ENCODE assay signal across 17 cellular contexts in the genomic region with DNA sequence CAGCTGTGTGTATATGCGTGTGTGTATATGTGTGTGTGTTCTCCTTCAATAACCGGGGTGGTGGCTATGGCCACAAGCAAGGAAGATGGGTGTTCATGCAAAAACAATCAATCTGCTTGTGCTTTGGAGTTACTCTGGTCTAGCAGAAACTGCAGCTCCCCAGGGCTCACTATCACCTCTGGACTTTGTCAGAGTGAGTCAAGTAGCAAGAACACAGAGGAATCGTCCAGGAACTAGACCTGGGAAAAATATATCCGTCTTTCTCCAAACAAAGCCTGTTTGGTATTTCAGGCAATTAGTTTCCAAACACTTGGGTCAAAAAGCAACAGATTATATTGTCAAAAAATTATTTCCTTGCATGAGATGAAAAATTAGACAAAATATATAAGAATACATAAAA.
DNase-seq lines count a peak whose midpoint lies in the region; ATAC-seq, FAIRE-seq and TF ChIP-seq lines count a peak whose summit lies in the region.
"Had no signal": no experiment of that assay in that cellular context is flagged by ENCODE, and none has a peak within 500 bp of the region (broad histone marks: within the 10 kb centered on the region; RNA-seq: fewer than 3 reads in every experiment).

No MANE protein-coding gene starts in this region.

- 64% methylated on average over 4 of the region's 4 CpGs for WGBS in A549 (ENCODE audit: missing lambda C conversion rate)
- no CpG with 5 or more reads among the region's 4 CpGs for WGBS in IMR-90 (ENCODE audit: extremely low coverage in 2 of 2, insufficient read length in 1 of 2), 2 experiments
- WGBS in mesenchymal stem cell: 43% methylated on average over 4 of the region's 4 CpGs
- WGBS in mesendoderm (ENCODE audit: extremely low coverage, insufficient coverage, low lambda C conversion rate): no CpG with 5 or more reads among the region's 4 CpGs
- WGBS in thyroid gland, 2 donors: 79 to 90% methylated on average over 4 of the region's 4 CpGs

- peak overlapping the region in 1 of 2 experiments; percentile 61; a peak in 2 of 6 replicates for H3K27ac ChIP-seq in A549
- H3K27ac ChIP-seq in IMR-90 (ENCODE audit: insufficient read depth, low read length): no peak overlapping the region
- no peak overlapping the region for H3K27ac ChIP-seq in mesenchymal stem cell (ENCODE audit: low read length, poor library complexity, severe bottlenecking)
- H3K27ac ChIP-seq in mesendoderm (ENCODE audit: low read depth, low read length): no peak overlapping the region
- no peak overlapping the region for H3K27ac ChIP-seq in thyroid gland

- DNase-seq in A549 (ENCODE audit: low read depth in 1 of 2, low spot score in 1 of 2) (no peak), IMR-90 (no peak), mesenchymal stem cell (no peak), mesendoderm (no peak), NCI-H345 treated with DMSO at 0.1 percent for 48 hours (lab: John Stamatoyannopoulos, UW; ENCODE audit: unreplicated experiment) (no peak), thyroid gland (no peak), NOMO-1 (lab: John Stamatoyannopoulos, UW; ENCODE audit: unreplicated experiment in 2 of 2) (no peak)
- DNase-seq: BE2C, COR-L47, DMS79, H9, KG1, NCI-H1092, NCI-H510A, PC-3, Right ventricle myocardium superior had no signal

- POLR2A ChIA-PET in A549 (lab: Yijun Ruan, JAX): no interaction called here
- POLR2A ChIA-PET in IMR-90 (lab: Charles Lee; ENCODE audit: unreplicated experiment): interaction anchor here (0.5 kb wide), 1 partner anchor 346 kb away, joined by 7 read pairs; no protein-coding TSS in a partner anchor

- TF ChIP-seq RAD21 in A549 (conservative IDR thresholded peaks at IDR 0.05 in 1 of 2, IDR thresholded peaks at IDR 0.05 in 1 of 2) (no peak), IMR-90 (IDR thresholded peaks at IDR 0.05; ENCODE audit: low read length) (no peak)

- H3K4me2 ChIP-seq in A549 (peak overlapping the region; percentile 20), IMR-90 (ENCODE audit: low read depth, low read length) (no peak overlapping the region), mesenchymal stem cell (ENCODE audit: low read length, poor library complexity, severe bottlenecking) (no peak overlapping the region), mesendoderm (ENCODE audit: low read length) (no peak overlapping the region)

- in situ Hi-C loops in IMR-90 (cut with MboI; ENCODE audit: low sequenced_read_pairs): loop anchor here (5.0 to 25.0 kb wide), 2 partner anchors 73 to 352 kb away; no protein-coding TSS in a partner anchor

- BruUV-seq in IMR-90 (replicated peaks; lab: Mats Ljungman, UMichigan): no TSS peak

- H3K18ac ChIP-seq in IMR-90 (ENCODE audit: low read depth, low read length) (no peak overlapping the region), mesenchymal stem cell (ENCODE audit: low read depth in 1 of 2, low read length in 2 of 2) (no peak overlapping the region), mesendoderm (ENCODE audit: low read length) (no peak overlapping the region)

- H3K36me3 ChIP-seq in IMR-90 (ENCODE audit: control insufficient read depth, insufficient read depth, low read length): peaks cover 4% of the 10 kb centered on the region; the same call in 1 of the 2 replicates
- H3K36me3 ChIP-seq in endocrine pancreas (ENCODE audit: control insufficient read depth, insufficient read depth, low read length): no peaks in the 10 kb centered on the region
- peaks cover 3 to 10% of the 10 kb centered on the region in 2 experiments for H3K36me3 ChIP-seq in mesenchymal stem cell (ENCODE audit: control insufficient read depth in 1 of 2, insufficient read depth in 2 of 2, low read depth in 1 of 2, low read length in 2 of 2)
- H3K36me3 ChIP-seq in mesendoderm (ENCODE audit: control insufficient read depth, insufficient read depth, low read length): no peaks in the 10 kb centered on the region
- H3K36me3 ChIP-seq in thyroid gland: no peaks in the 10 kb centered on the region
- H3K36me3 ChIP-seq: BE2C had no signal

- no peak for TF ChIP-seq POLR2A in A549 (IDR thresholded peaks at IDR 0.05; ENCODE audit: low read length)
- no peak for TF ChIP-seq POLR2A in IMR-90 (IDR thresholded peaks at IDR 0.05; ENCODE audit: low read depth, low read length)
- no peak for TF ChIP-seq POLR2A in thyroid gland (IDR thresholded peaks at IDR 0.05)

- no peak overlapping the region for H2BK15ac ChIP-seq in IMR-90 (ENCODE audit: low read depth, low read length)
- H2BK15ac ChIP-seq in mesenchymal stem cell (ENCODE audit: low read depth, poor library complexity, severe bottlenecking): no peak overlapping the region
- no peak overlapping the region for H2BK15ac ChIP-seq in mesendoderm (replicated peaks; ENCODE audit: low read depth)

- peak overlapping the region; percentile 33; the same call in 1 of the 2 replicates for H2AK5ac ChIP-seq in IMR-90 (ENCODE audit: low read depth, low read length)
- H2AK5ac ChIP-seq in mesenchymal stem cell (ENCODE audit: low read length, severe bottlenecking): no peak overlapping the region
- H2AK5ac ChIP-seq in mesendoderm (ENCODE audit: low read length): no peak overlapping the region

- H4K5ac ChIP-seq in IMR-90 (ENCODE audit: low read depth, low read length): no peak overlapping the region; the same call in 1 of the 2 replicates
- H4K5ac ChIP-seq in mesendoderm (ENCODE audit: low read length): no peak overlapping the region

- H4K8ac ChIP-seq in IMR-90 (ENCODE audit: low read depth in 2 of 2, low read length in 2 of 2): no peak overlapping the region
- no peak overlapping the region for H4K8ac ChIP-seq in mesenchymal stem cell (ENCODE audit: low read length)
- no peak overlapping the region for H4K8ac ChIP-seq in mesendoderm (ENCODE audit: low read depth, low read length)

- H3K23ac ChIP-seq in IMR-90 (ENCODE audit: low read depth, low read length) (peak overlapping the region; percentile 67; the same call in 1 of the 2 replicates), mesenchymal stem cell (ENCODE audit: low read length in 2 of 2) (no peak overlapping the region), mesendoderm (ENCODE audit: low read length) (no peak overlapping the region)

- no peak overlapping the region for H2AK9ac ChIP-seq in IMR-90 (replicated peaks; ENCODE audit: low read depth, low read length, poor library complexity)

- H3K27me3 ChIP-seq in IMR-90 (ENCODE audit: control insufficient read depth, insufficient read depth, low read length) (no peaks in the 10 kb centered on the region), endocrine pancreas (ENCODE audit: control insufficient read depth, insufficient read depth, low read length) (no peaks in the 10 kb centered on the region), mesenchymal stem cell (ENCODE audit: control insufficient read depth in 1 of 2, insufficient read depth in 1 of 2, low read length in 2 of 2) (no peaks in the 10 kb centered on the region), mesendoderm (ENCODE audit: insufficient read depth, low read length, poor library complexity) (no peaks in the 10 kb centered on the region), thyroid gland (no peaks in the 10 kb centered on the region)
- H3K27me3 ChIP-seq: BE2C had no signal

- H3K4me3 ChIP-seq in A549 (no peak overlapping the region), IMR-90 (ENCODE audit: insufficient read depth, low read depth, low read length) (no peak overlapping the region), endocrine pancreas (ENCODE audit: control insufficient read depth, insufficient read depth, low read length) (peak overlapping the region; percentile 58), mesenchymal stem cell (ENCODE audit: insufficient read depth in 1 of 2, low read depth in 1 of 2, low read length in 2 of 2) (no peak overlapping the region), mesendoderm (ENCODE audit: low read length) (no peak overlapping the region), thyroid gland (replicated peaks in 1 of 3) (no peak overlapping the region)

- H3K9me1 ChIP-seq in IMR-90 (ENCODE audit: insufficient read depth, low read length): peaks cover 21% of the 10 kb centered on the region

- ATAC-seq in A549 (no peak), IMR-90 (ENCODE audit: low read depth) (no peak)
- ATAC-seq: PC-3 had no signal

- no peak for TF ChIP-seq EP300 in A549 (IDR thresholded peaks at IDR 0.05)

- H2BK120ac ChIP-seq in IMR-90 (ENCODE audit: low read depth, low read length) (no peak overlapping the region), mesenchymal stem cell (ENCODE audit: low read depth, low read length) (no peak overlapping the region), mesendoderm (ENCODE audit: low read depth, low read length) (no peak overlapping the region)

- no peak overlapping the region for H2AFZ ChIP-seq in IMR-90 (replicated peaks; ENCODE audit: low read length, poor library complexity)
- H2AFZ ChIP-seq in mesenchymal stem cell (ENCODE audit: low read depth, low read length): no peak overlapping the region

- no peak overlapping the region for H4K91ac ChIP-seq in IMR-90 (ENCODE audit: insufficient read depth, low read depth, low read length)
- no peak overlapping the region for H4K91ac ChIP-seq in mesenchymal stem cell (ENCODE audit: low read length)

- no peak overlapping the region for H3K9ac ChIP-seq in IMR-90 (ENCODE audit: low read depth, low read length)
- no peak overlapping the region for H3K9ac ChIP-seq in endocrine pancreas (ENCODE audit: control insufficient read depth, insufficient read depth, low read length)
- peak overlapping the region; percentile 82 for H3K9ac ChIP-seq in mesenchymal stem cell (ENCODE audit: low read length)
- no peak overlapping the region for H3K9ac ChIP-seq in mesendoderm (ENCODE audit: low read length)

- intact Hi-C loops in IMR-90 (cut with micrococcal nuclease) (loop anchor here (10.0 kb wide), 1 partner anchor 580 kb away; no protein-coding TSS in a partner anchor), thyroid gland (cut with DNase I) (loop anchor here (5.0 to 10.0 kb wide), 2 partner anchors 237 to 350 kb away; no protein-coding TSS in a partner anchor)

- H3K79me1 ChIP-seq in IMR-90 (ENCODE audit: low read depth in 1 of 2, low read length in 2 of 2) (peaks cover 47 to 77% of the 10 kb centered on the region in 2 experiments), mesenchymal stem cell (replicated peaks; ENCODE audit: low read length, poor library complexity, severe bottlenecking) (peaks cover 29% of the 10 kb centered on the region), mesendoderm (ENCODE audit: low read length) (no peaks in the 10 kb centered on the region)

- no peak overlapping the region for H3K4ac ChIP-seq in IMR-90 (ENCODE audit: low read depth, low read length)
- H3K4ac ChIP-seq in mesenchymal stem cell (ENCODE audit: low read depth in 1 of 2, low read length in 2 of 2): no peak overlapping the region
- no peak overlapping the region for H3K4ac ChIP-seq in mesendoderm (ENCODE audit: low read depth, low read length)

- H3K14ac ChIP-seq in IMR-90 (replicated peaks; ENCODE audit: low read depth, low read length) (no peak overlapping the region), mesenchymal stem cell (ENCODE audit: low read length in 2 of 2) (no peak overlapping the region)

- dilution Hi-C loops in IMR-90 (cut with HindIII; ENCODE audit: low sequenced_read_pairs, unreplicated experiment): no loop called here

- FAIRE-seq in A549 (lab: Jason Lieb, UNC): no peak

- H3K56ac ChIP-seq in IMR-90 (ENCODE audit: extremely low read depth, insufficient read depth, low read length) (no peak overlapping the region), mesendoderm (ENCODE audit: low read length) (no peak overlapping the region)

- H2BK20ac ChIP-seq in IMR-90 (ENCODE audit: low read depth, low read length): no peak overlapping the region

- peaks cover 77% of the 10 kb centered on the region for H3K4me1 ChIP-seq in A549
- peaks cover 27% of the 10 kb centered on the region for H3K4me1 ChIP-seq in IMR-90 (ENCODE audit: control insufficient read depth, insufficient read depth, low read length)
- H3K4me1 ChIP-seq in endocrine pancreas (ENCODE audit: control insufficient read depth, insufficient read depth, low read length): peaks cover 11% of the 10 kb centered on the region
- H3K4me1 ChIP-seq in mesenchymal stem cell (ENCODE audit: control insufficient read depth, insufficient read depth, low read depth, low read length): peaks cover 16% of the 10 kb centered on the region
- H3K4me1 ChIP-seq in mesendoderm (ENCODE audit: control insufficient read depth, low read depth, low read length): peaks cover 3% of the 10 kb centered on the region
- H3K4me1 ChIP-seq in thyroid gland: peaks cover 10 to 22% of the 10 kb centered on the region in 2 donors

- no peaks in the 10 kb centered on the region for H3K9me3 ChIP-seq in A549
- no peaks in the 10 kb centered on the region for H3K9me3 ChIP-seq in IMR-90 (ENCODE audit: control insufficient read depth, insufficient read depth, low read length)
- no peaks in the 10 kb centered on the region for H3K9me3 ChIP-seq in endocrine pancreas (ENCODE audit: control insufficient read depth, low read length)
- no peaks in the 10 kb centered on the region for H3K9me3 ChIP-seq in mesenchymal stem cell (ENCODE audit: control insufficient read depth, low read length)
- H3K9me3 ChIP-seq in thyroid gland: no peaks in the 10 kb centered on the region
- H3K9me3 ChIP-seq: BE2C had no signal

- peaks cover 15% of the 10 kb centered on the region for H4K20me1 ChIP-seq in IMR-90 (ENCODE audit: insufficient read depth, low read length)

- no peaks in the 10 kb centered on the region for H3K79me2 ChIP-seq in mesendoderm (ENCODE audit: control insufficient read depth, insufficient read depth, low read length)

- no peak overlapping the region for H2BK5ac ChIP-seq in IMR-90 (ENCODE audit: low read depth, low read length, poor library complexity, severe bottlenecking)
- H2BK5ac ChIP-seq in mesenchymal stem cell (ENCODE audit: low read depth, low read length, poor library complexity, severe bottlenecking): no peak overlapping the region
- no peak overlapping the region for H2BK5ac ChIP-seq in mesendoderm (ENCODE audit: low read length)

- H2BK12ac ChIP-seq in mesenchymal stem cell (ENCODE audit: low read length in 2 of 2): no peak overlapping the region

- TF ChIP-seq CTCF in A549 (IDR thresholded peaks at IDR 0.05) (no peak), IMR-90 (conservative IDR thresholded peaks at IDR 0.05; ENCODE audit: low read depth, low read length) (no peak), thyroid gland (IDR thresholded peaks at IDR 0.05) (no peak)

- CTCF ChIA-PET in A549 (lab: Yijun Ruan, JAX) (interaction anchor here (1.3 to 5.6 kb wide), 9 partner anchors 11 to 344 kb away, joined by 3 to 37 read pairs (median 16); no protein-coding TSS in a partner anchor), IMR-90 (lab: Yijun Ruan, JAX) (interaction anchor here (0.6 to 1.3 kb wide), 4 partner anchors 51 to 255 kb away, joined by 3 to 8 read pairs (median 3); no protein-coding TSS in a partner anchor)
